13 cellular contexts compared by ENCODE assay signal in genomic region chr2:172087780-172088244, GRCh38. TPM values are rescaled to one million over a fixed set of nuclear protein-coding genes. Genes with fewer than 3 reads are reported as not detected.
A peak's percentile ranks its signal among the peaks of the same experiment; 100 is the strongest.
DNase-seq lines count a peak whose midpoint lies in the region; ATAC-seq and TF ChIP-seq lines count a peak whose summit lies in the region.
"Had no signal": no experiment of that assay in that cellular context is flagged by ENCODE, and none has a peak within 500 bp of the region (broad histone marks: within the 10 kb centered on the region; RNA-seq: fewer than 3 reads in every experiment).

No MANE protein-coding gene starts in this region.

- in situ Hi-C loops in brain microvascular endothelial cell (cut with HindIII; ENCODE audit: low pct_ligation_motif_present, low sequenced_read_pairs), result no loop called here

- peaks cover 33% of the 10 kb centered on the region for H3K4me1 Mint-ChIP-seq in activated CD4-positive, alpha-beta T cell treated with anti-CD3 and anti-CD28 coated beads, Interleukin-2, amount 10 ng/mL, durations not matched to agents 24 days and 14 days
- peaks cover 76% of the 10 kb centered on the region for H3K4me1 Mint-ChIP-seq in WTC11

- peak overlapping the region; percentile 6 for H3K4me3 ChIP-seq in fibroblast of the aortic adventitia (ENCODE audit: low read depth, low read length)
- H3K4me3 ChIP-seq in skeletal muscle satellite cell (ENCODE audit: low read length), result peak overlapping the region; percentile 89
- H3K4me3 ChIP-seq in brain microvascular endothelial cell (ENCODE audit: low read depth, low read length), result no peak overlapping the region
- no peak overlapping the region for H3K4me3 ChIP-seq in adrenal gland
- H3K4me3 ChIP-seq: PC-9 had no signal

- peak overlapping the region; percentile 58 for H3K4me3 Mint-ChIP-seq in activated CD4-positive, alpha-beta T cell treated with anti-CD3 and anti-CD28 coated beads, Interleukin-2, amount 10 ng/mL, durations not matched to agents 24 days and 14 days
- H3K4me3 Mint-ChIP-seq in WTC11, result peak overlapping the region; percentile 87

- CTCF ChIA-PET in WTC11 (lab: Charles Lee), result interaction anchor here (0.9 to 7.6 kb wide), 6 partner anchors 8 to 39 kb away, joined by 3 to 123 read pairs (median 9); partner anchors contain the start of gene DLX2

- peak overlapping the region; percentile 97 for H3K4me2 ChIP-seq in skeletal muscle satellite cell (ENCODE audit: low read length)
- H3K4me2 ChIP-seq: PC-9 had no signal

- no peaks in the 10 kb centered on the region for H3K9me3 ChIP-seq in skeletal muscle satellite cell (replicated peaks; ENCODE audit: low read length)
- no peaks in the 10 kb centered on the region for H3K9me3 ChIP-seq in adrenal gland (replicated peaks in 1 of 3)

- H3K27me3 ChIP-seq in skeletal muscle satellite cell (ENCODE audit: control insufficient read depth, insufficient read depth, low read length) (peaks cover 5% of the 10 kb centered on the region), brain microvascular endothelial cell (replicated peaks) (peaks cover 85% of the 10 kb centered on the region), adrenal gland (peaks cover 99% of the 10 kb centered on the region)

- H3K27me3 Mint-ChIP-seq in activated CD4-positive, alpha-beta T cell treated with anti-CD3 and anti-CD28 coated beads, Interleukin-2, amount 10 ng/mL, durations not matched to agents 24 days and 14 days, result peaks cover 89% of the 10 kb centered on the region
- H3K27me3 Mint-ChIP-seq in WTC11 (ENCODE audit: low read depth), result peaks cover 100% of the 10 kb centered on the region

- peak; percentile 66 for DNase-seq in activated CD4-positive, alpha-beta T cell treated with anti-CD3 and anti-CD28 coated beads, Interleukin-2, amount 10 ng/mL, durations not matched to agents 24 days and 14 days
- DNase-seq in activated CD4-positive, alpha-beta T cell treated with anti-CD3 and anti-CD28 coated beads for 48 hours, result no peak
- DNase-seq in WTC11 (ENCODE audit: low spot score), result no peak
- DNase-seq in fibroblast of the aortic adventitia (ENCODE audit: low read depth), result peak; percentile 9
- no peak for DNase-seq in brain microvascular endothelial cell
- DNase-seq in adrenal gland, result no peak
- DNase-seq: NCI-H1436, PC-9, substantia nigra had no signal

- intact Hi-C loops in activated CD4-positive, alpha-beta T cell treated with anti-CD3 and anti-CD28 coated beads, Interleukin-2, amount 10 ng/mL, durations not matched to agents 24 days and 14 days (cut with micrococcal nuclease), result no loop called here
- intact Hi-C loops in adrenal gland (cut with DNase I), result no loop called here

- TF ChIP-seq CTCF in WTC11 (IDR thresholded peaks at IDR 0.05), result no peak
- no peak for TF ChIP-seq CTCF in fibroblast of the aortic adventitia (IDR thresholded peaks at IDR 0.05; ENCODE audit: insufficient read depth, low read length)
- no peak for TF ChIP-seq CTCF in brain microvascular endothelial cell (IDR thresholded peaks at IDR 0.05; ENCODE audit: low read depth, low read length, missing control alignments)
- no peak for TF ChIP-seq CTCF in adrenal gland (IDR thresholded peaks at IDR 0.05)

- POLR2A ChIA-PET in WTC11 (lab: Charles Lee), result no interaction called here

- H3K4me1 ChIP-seq in skeletal muscle satellite cell (ENCODE audit: control insufficient read depth, insufficient read depth, low read length) (peaks cover 34% of the 10 kb centered on the region), adrenal gland (replicated peaks in 1 of 2) (peaks cover 16 to 33% of the 10 kb centered on the region in 2 donors)

- no peak for TF ChIP-seq POLR2A in adrenal gland (IDR thresholded peaks at IDR 0.05)

- no peak overlapping the region for H3K9ac ChIP-seq in skeletal muscle satellite cell (ENCODE audit: low read depth, low read length)

- H3K9me3 Mint-ChIP-seq in activated CD4-positive, alpha-beta T cell treated with anti-CD3 and anti-CD28 coated beads, Interleukin-2, amount 10 ng/mL, durations not matched to agents 24 days and 14 days, result peaks cover 19% of the 10 kb centered on the region
- no peaks in the 10 kb centered on the region for H3K9me3 Mint-ChIP-seq in WTC11
- H3K9me3 Mint-ChIP-seq: activated naive CD4-positive, alpha-beta T cell treated with anti-CD3 and anti-CD28 coated beads, Interleukin-2, amount 50 U/mL, for 72 hours; effector memory CD8-positive, alpha-beta T cell had no signal

- WGBS in adrenal gland, 4 donors, result 5 to 11% (median 9%) methylated on average over 6 to 23 of the region's 23 CpGs

- H3K27ac Mint-ChIP-seq in activated CD4-positive, alpha-beta T cell treated with anti-CD3 and anti-CD28 coated beads, Interleukin-2, amount 10 ng/mL, durations not matched to agents 24 days and 14 days, result peak overlapping the region; percentile 88
- no peak overlapping the region for H3K27ac Mint-ChIP-seq in WTC11

- H3K27ac ChIP-seq in brain microvascular endothelial cell (no peak overlapping the region), adrenal gland (peak overlapping the region in 1 of 5 donors; percentile 43)
- H3K27ac ChIP-seq: PC-9 had no signal

- H3K36me3 ChIP-seq in skeletal muscle satellite cell (ENCODE audit: insufficient read depth, low read length) (peaks cover 12% of the 10 kb centered on the region), brain microvascular endothelial cell (replicated peaks) (no peaks in the 10 kb centered on the region), adrenal gland (replicated peaks in 1 of 2) (no peaks in the 10 kb centered on the region)

- no peak for ATAC-seq in WTC11
- no peak for ATAC-seq in HG02623 (IDR thresholded peaks at IDR 0.05; ENCODE audit: unreplicated experiment)
- ATAC-seq: activated naive CD4-positive, alpha-beta T cell treated with anti-CD3 and anti-CD28 coated beads, Interleukin-2, amount 50 U/mL, for 72 hours; effector memory CD8-positive, alpha-beta T cell had no signal

- H3K36me3 Mint-ChIP-seq in activated CD4-positive, alpha-beta T cell treated with anti-CD3 and anti-CD28 coated beads, Interleukin-2, amount 10 ng/mL, durations not matched to agents 24 days and 14 days (ENCODE audit: low read depth), result peaks cover 18% of the 10 kb centered on the region
- no peaks in the 10 kb centered on the region for H3K36me3 Mint-ChIP-seq in WTC11

TF ChIP-seq in WTC11, 78 proteins besides CTCF, POLR2A, EP300 and RAD21 (continues in another document):
- TF ChIP-seq ZNF425 (CRISPR knock-in tag; conservative IDR thresholded peaks at IDR 0.05) (no peak), TEAD1 (CRISPR knock-in tag; IDR thresholded peaks at IDR 0.05) (no peak), ZNF138 (CRISPR knock-in tag; conservative IDR thresholded peaks at IDR 0.05) (no peak), NR3C1 (CRISPR knock-in tag; conservative IDR thresholded peaks at IDR 0.05; ENCODE audit: low read depth) (no peak), FOXK1 (CRISPR knock-in tag; IDR thresholded peaks at IDR 0.05) (no peak)

RNA-seq across cellular contexts. Expression of gene DLX1, which starts 2.5 kb away (rescaled TPM):
- total RNA-seq in activated CD4-positive, alpha-beta T cell treated with anti-CD3 and anti-CD28 coated beads, Interleukin-2, amount 10 ng/mL, durations not matched to agents 24 days and 14 days, result not detected in 2 replicates
- total RNA-seq in WTC11 (2021), result not detected in 3 replicates
- 0.41 and 0.99 TPM in 2 replicates for total RNA-seq in fibroblast of the aortic adventitia (ENCODE audit: low replicate concordance)
- total RNA-seq in skeletal muscle satellite cell (2012; rRNA removed), result 1.3 and 3.5 TPM in 2 replicates
- 1 to 10 TPM in 1 of 8 donors, under 1 TPM in 2, not detected in 5; 0.28 to 1.3 (median 0.53) TPM for total RNA-seq in adrenal gland
- polyA plus RNA-seq in adrenal gland, result 1 to 10 TPM in 1 of 3 donors, under 1 TPM in 2; 0.47 to 1.4 (median 0.64) TPM
- total RNA-seq: activated naive CD4-positive, alpha-beta T cell treated with anti-CD3 and anti-CD28 coated beads, Interleukin-2, amount 50 U/mL, for 72 hours had no signal

RNA-seq across cellular contexts. Expression of gene DLX2, which starts 14.9 kb away (rescaled TPM):
- total RNA-seq in activated CD4-positive, alpha-beta T cell treated with anti-CD3 and anti-CD28 coated beads, Interleukin-2, amount 10 ng/mL, durations not matched to agents 24 days and 14 days, result 0.26 TPM in 1 of 2 replicates, not detected in the other
- total RNA-seq in WTC11 (2021) (0.28 to 0.64 TPM (median 0.55 TPM) in 3 replicates), fibroblast of the aortic adventitia (ENCODE audit: low replicate concordance) (0.72 TPM in 1 of 2 replicates, not detected in the other), adrenal gland (under 1 TPM in 3 of 8 donors, not detected in 5; 0.15 to 0.49 (median 0.28) TPM)
- 1.1 and 1.8 TPM in 2 replicates for total RNA-seq in skeletal muscle satellite cell (2012; rRNA removed)
- polyA plus RNA-seq in adrenal gland, result under 1 TPM; 0.07 to 0.32 (median 0.13) TPM
- total RNA-seq: activated naive CD4-positive, alpha-beta T cell treated with anti-CD3 and anti-CD28 coated beads, Interleukin-2, amount 50 U/mL, for 72 hours had no signal

Comparison
In these comparisons a context has a peak if more than half of its experiments do, and no peak if none do; other contexts are left out.
1. DNase-seq: peak in activated CD4-positive, alpha-beta T cell treated with anti-CD3 and anti-CD28 coated beads, Interleukin-2, amount 10 ng/mL, durations not matched to agents 24 days and 14 days (single experiment) and fibroblast of the aortic adventitia (single experiment); none in activated CD4-positive, alpha-beta T cell treated with anti-CD3 and anti-CD28 coated beads for 48 hours (single experiment), WTC11 (single experiment), brain microvascular endothelial cell (single experiment) and adrenal gland (0 of 7).
2. H3K4me3 ChIP-seq: peak in fibroblast of the aortic adventitia (single experiment) and skeletal muscle satellite cell (single experiment); none in brain microvascular endothelial cell (single experiment) and adrenal gland (0 of 4).